Comparison of ENCODE assay signal across 24 cellular contexts in genomic region chr18:3389977-3390376, GRCh38.
"Had no signal": no experiment of that assay in that cellular context is flagged by ENCODE, and none has a peak within 500 bp of the region (broad histone marks: within the 10 kb centered on the region; RNA-seq: fewer than 3 reads in every experiment).

No MANE protein-coding gene starts in this region.

- H3K27ac ChIP-seq: HL-60, RWPE1 had no signal

- FAIRE-seq: HTR-8/SVneo had no signal

- H3K9me2 ChIP-seq: SK-N-SH had no signal

- H3K9me3 ChIP-seq: SK-N-SH had no signal

- H3K4me2 ChIP-seq: SK-N-SH had no signal

- DNase-seq: Kasumi-1, KG1, MM.1S, NCI-H1092, NCI-H1105 treated with DMSO at 0.1 percent for 48 hours, NCI-H1417 treated with DMSO at 0.1 percent for 48 hours, NCI-H146, NCI-H1694 treated with DMSO at 0.1 percent for 48 hours, NCI-H1930, NCI-H2081, NCI-H2107, NCI-H226, NCI-H446, NCI-H510A, NCI-H524 treated with DMSO at 0.1 percent for 48 hours, NCI-H69, NCI-H774, SHP77, SK-N-SH, SW 1271, T-cell had no signal
